In genomic region chr6:169752074-169752623, GRCh38 we compare ENCODE assay signal across 8 cellular contexts. TPM values are rescaled to one million over a fixed set of nuclear protein-coding genes. Genes with fewer than 3 reads are reported as not detected.
DNase-seq lines count a peak whose midpoint lies in the region; ATAC-seq, FAIRE-seq and TF ChIP-seq lines count a peak whose summit lies in the region.

No MANE protein-coding gene starts in this region.

- TF ChIP-seq CTCF in right atrium auricular region (IDR thresholded peaks at IDR 0.05): no peak

- H3K4me3 ChIP-seq in GM23248: peak overlapping the region; percentile 86
- H3K4me3 ChIP-seq in right atrium auricular region: peak overlapping the region; percentile 74 to 82
- peak overlapping the region; percentile 78 to 84 for H3K4me3 ChIP-seq in small intestine (ENCODE audit: low read depth in 1 of 2, low read length in 2 of 2)

- 0 out of 2 replicates have a peak, but pooled peaks cover 4% of the 10 kb centered on the region for H3K36me3 ChIP-seq in GM23248 (ENCODE audit: low read depth)
- H3K36me3 ChIP-seq in right atrium auricular region: peaks cover 2% of the 10 kb centered on the region
- H3K36me3 ChIP-seq in small intestine (ENCODE audit: control insufficient read depth in 2 of 2, insufficient read depth in 2 of 2, low read length in 2 of 2): peaks cover 0 to 2% of the 10 kb centered on the region in 2 donors

- no peak for ATAC-seq in sciatic nerve

- intact Hi-C loops in sciatic nerve (cut with DNase I): no loop called here

- DNase-seq in ACHN (peak; percentile 3), GM23248 (peak; percentile 49), right atrium auricular region (ENCODE audit: low spot score) (no peak), small intestine (peak; percentile 27), SKM-1 treated with dmso at 0.1 percent for 144 hours (lab: John Stamatoyannopoulos, UW; ENCODE audit: unreplicated experiment) (no peak), NCI-H2196 treated with DMSO at 0.1 percent for 48 hours (lab: John Stamatoyannopoulos, UW; ENCODE audit: unreplicated experiment) (no peak), sciatic nerve (ENCODE audit: low spot score) (no peak)
- DNase-seq in activated CD4-positive, alpha-beta T cell treated with anti-CD3 and anti-CD28 coated beads, Interleukin-2, amount 50 U/mL, for 48 hours: peak; percentile 12 to 20

- H3K9me2 ChIP-seq in GM23248 (ENCODE audit: insufficient read depth): no peaks in the 10 kb centered on the region

- peaks cover 17% of the 10 kb centered on the region for H3K4me1 ChIP-seq in GM23248 (ENCODE audit: insufficient read depth)
- H3K4me1 ChIP-seq in right atrium auricular region: peaks cover 0 to 20% of the 10 kb centered on the region in 2 donors
- H3K4me1 ChIP-seq in small intestine (ENCODE audit: control insufficient read depth in 2 of 2, insufficient read depth in 1 of 2, low read depth in 1 of 2, low read length in 1 of 2): no peaks in the 10 kb centered on the region

- H3K27me3 ChIP-seq in GM23248 (replicated peaks; ENCODE audit: insufficient read depth): no peaks in the 10 kb centered on the region
- no peaks in the 10 kb centered on the region for H3K27me3 ChIP-seq in right atrium auricular region
- no peaks in the 10 kb centered on the region for H3K27me3 ChIP-seq in small intestine (ENCODE audit: control insufficient read depth in 2 of 2, insufficient read depth in 2 of 2, low read length in 2 of 2)

- H3F3A ChIP-seq in GM23248 (ENCODE audit: insufficient read depth): 0 out of 2 replicates have a peak, but pooled peaks cover 4% of the 10 kb centered on the region

- H2AFZ ChIP-seq in GM23248: peak overlapping the region; percentile 88

- FAIRE-seq in small intestine (lab: Jason Lieb, UNC): no peak

- H4K20me1 ChIP-seq in GM23248 (ENCODE audit: insufficient read depth): no peaks in the 10 kb centered on the region

- H3K9me3 ChIP-seq in GM23248 (ENCODE audit: low read depth) (no peaks in the 10 kb centered on the region), right atrium auricular region (no peaks in the 10 kb centered on the region), small intestine (ENCODE audit: control insufficient read depth, low read depth) (no peaks in the 10 kb centered on the region)

- H3K79me2 ChIP-seq in GM23248 (ENCODE audit: insufficient read depth): peaks cover 31% of the 10 kb centered on the region

- H3K4me2 ChIP-seq in GM23248 (ENCODE audit: unreplicated experiment): peak overlapping the region; percentile 90

- 0 to 3% methylated on average over 18 to 19 of the region's 19 CpGs for WGBS in GM23248 (ENCODE audit: low coverage in 1 of 2, low lambda C conversion rate in 2 of 2, missing lambda C conversion rate in 2 of 2), 2 experiments
- WGBS in small intestine, 3 donors: 2 to 6% (median 6%) methylated on average over 19 of the region's 19 CpGs

- peak overlapping the region; percentile 92 for H3K27ac ChIP-seq in GM23248
- H3K27ac ChIP-seq in right atrium auricular region: peak overlapping the region; percentile 92 to 94
- peak overlapping the region; percentile 95 to 96 for H3K27ac ChIP-seq in small intestine (ENCODE audit: low read depth in 1 of 2, low read length in 1 of 2)

- peak overlapping the region; percentile 97 for H3K9ac ChIP-seq in GM23248

- in situ Hi-C loops in ACHN (cut with HindIII; ENCODE audit: low pct_ligation_motif_present, low pct_unique_long_range_greater_than_20kb, low sequenced_read_pairs): no loop called here
- in situ Hi-C loops in GM23248 (cut with MboI): no loop called here

RNA-seq across cellular contexts. Expression of gene ERMARD, which starts 0.7 kb away (rescaled TPM):
- 15.6 and 22.3 TPM in 2 replicates for total RNA-seq in GM23248 (2014; rRNA removed; shearing (Covaris generic))
- polyA plus RNA-seq in GM23248 (2016; fragmentation: Nextera tagmentation; extraction: Ambion mirVana): 18.3 and 22.0 TPM in 2 replicates
- 10 to 100 TPM in 1 of 2 donors, 1 to 10 TPM in 1; 8.6 to 11.2 TPM for total RNA-seq in right atrium auricular region
- 10 to 100 TPM; 20.5 to 55.9 (median 41.9) TPM for polyA plus RNA-seq in small intestine
- 32.5 TPM for total RNA-seq in sciatic nerve

RNA-seq across cellular contexts. Expression of gene DYNLT2, which starts 0.8 kb away (rescaled TPM):
- 0.89 and 1.5 TPM in 2 replicates for total RNA-seq in GM23248 (2014; rRNA removed; shearing (Covaris generic))
- polyA plus RNA-seq in GM23248 (2016; fragmentation: Nextera tagmentation; extraction: Ambion mirVana) (0.51 and 0.62 TPM in 2 replicates), small intestine (1 to 10 TPM in 2 of 3 donors, under 1 TPM in 1; 0.89 to 1.6 (median 1.4) TPM)
- total RNA-seq in right atrium auricular region (under 1 TPM; 0.20 to 0.33 TPM), sciatic nerve (2.9 TPM)

RNA-seq across cellular contexts. Expression of gene PHF10, which starts 27.8 kb away (rescaled TPM):
- 8.5 and 10.7 TPM in 2 replicates for total RNA-seq in GM23248 (2014; rRNA removed; shearing (Covaris generic))
- polyA plus RNA-seq in GM23248 (2016; fragmentation: Nextera tagmentation; extraction: Ambion mirVana) (5.9 and 6.5 TPM in 2 replicates), small intestine (10 to 100 TPM; 23.5 to 39.5 (median 33.8) TPM)
- total RNA-seq in right atrium auricular region (10 to 100 TPM; 49.9 to 54.7 TPM), sciatic nerve (76.5 TPM)

RNA-seq across cellular contexts. Expression of gene C6orf120, which starts 50.2 kb away (rescaled TPM):
- 65.3 and 72.7 TPM in 2 replicates for total RNA-seq in GM23248 (2014; rRNA removed; shearing (Covaris generic))
- 38.7 and 39.4 TPM in 2 replicates for polyA plus RNA-seq in GM23248 (2016; fragmentation: Nextera tagmentation; extraction: Ambion mirVana)
- 10 to 100 TPM; 18.0 to 19.6 TPM for total RNA-seq in right atrium auricular region
- polyA plus RNA-seq in small intestine: 10 to 100 TPM in 1 of 3 donors, 1 to 10 TPM in 2; 8.4 to 12.3 (median 8.7) TPM
- total RNA-seq in sciatic nerve: 28.2 TPM

RNA-seq across cellular contexts. Expression of gene WDR27, which starts 50.3 kb away (rescaled TPM):
- total RNA-seq in GM23248 (2014; rRNA removed; shearing (Covaris generic)): 9.2 and 10.6 TPM in 2 replicates
- polyA plus RNA-seq in GM23248 (2016; fragmentation: Nextera tagmentation; extraction: Ambion mirVana) (5.4 and 9.3 TPM in 2 replicates), small intestine (10 to 100 TPM in 1 of 3 donors, 1 to 10 TPM in 2; 9.7 to 19.7 (median 9.7) TPM)
- total RNA-seq in right atrium auricular region (1 to 10 TPM; 3.5 to 4.7 TPM), sciatic nerve (58.5 TPM)

Comparison
In these comparisons a context has a peak if more than half of its experiments do, and no peak if none do; other contexts are left out.
1. DNase-seq: peak in ACHN (single experiment), GM23248 (single experiment), activated CD4-positive, alpha-beta T cell treated with anti-CD3 and anti-CD28 coated beads, Interleukin-2, amount 50 U/mL, for 48 hours (2 of 2) and small intestine (single experiment); none in right atrium auricular region (single experiment), SKM-1 treated with dmso at 0.1 percent for 144 hours (single experiment), NCI-H2196 treated with DMSO at 0.1 percent for 48 hours (single experiment) and sciatic nerve (single experiment).
2. Peak in every context shown above with its lines, with median percentiles within 50 percentile points of each other: H3K27ac ChIP-seq and H3K4me3 ChIP-seq.